Comparison of ENCODE assay signal across 1 cellular context in the genomic region with DNA sequence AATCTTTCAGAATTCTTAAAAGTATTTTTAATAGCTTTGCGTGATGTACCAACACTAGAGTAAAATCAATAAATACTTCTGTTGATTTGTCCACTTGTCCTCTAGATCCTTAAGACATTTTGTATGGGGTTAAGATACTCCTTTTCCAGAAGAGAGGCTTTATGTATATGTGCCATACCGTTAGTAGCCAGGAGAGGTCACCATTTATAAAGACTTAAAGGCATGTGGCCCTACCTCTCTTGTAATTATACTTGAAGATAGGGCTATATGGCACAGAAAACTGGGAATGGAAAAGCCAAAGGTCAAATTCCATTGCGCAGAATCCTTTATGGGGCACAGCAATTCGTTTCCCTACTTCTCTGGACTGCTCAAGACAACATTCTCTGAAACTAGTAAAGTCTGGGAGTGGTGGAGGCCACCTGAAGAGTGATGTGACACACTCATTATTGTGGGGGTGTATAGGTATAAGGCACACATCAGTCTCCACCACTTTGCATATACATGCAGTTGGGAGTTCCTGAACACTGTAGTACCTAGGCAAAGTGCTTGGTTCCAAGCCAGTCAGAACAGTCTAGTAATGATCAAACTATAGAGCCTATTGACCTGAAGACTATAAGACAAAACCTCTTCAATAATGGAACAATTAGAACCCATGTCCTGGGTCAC.
TF ChIP-seq lines count a peak whose summit lies in the region.

No MANE protein-coding gene starts in this region.

TF ChIP-seq in GM12878, 131 proteins besides CTCF, POLR2A, EP300 and RAD21 (continued from another document):
- TF ChIP-seq, protein P1, sequence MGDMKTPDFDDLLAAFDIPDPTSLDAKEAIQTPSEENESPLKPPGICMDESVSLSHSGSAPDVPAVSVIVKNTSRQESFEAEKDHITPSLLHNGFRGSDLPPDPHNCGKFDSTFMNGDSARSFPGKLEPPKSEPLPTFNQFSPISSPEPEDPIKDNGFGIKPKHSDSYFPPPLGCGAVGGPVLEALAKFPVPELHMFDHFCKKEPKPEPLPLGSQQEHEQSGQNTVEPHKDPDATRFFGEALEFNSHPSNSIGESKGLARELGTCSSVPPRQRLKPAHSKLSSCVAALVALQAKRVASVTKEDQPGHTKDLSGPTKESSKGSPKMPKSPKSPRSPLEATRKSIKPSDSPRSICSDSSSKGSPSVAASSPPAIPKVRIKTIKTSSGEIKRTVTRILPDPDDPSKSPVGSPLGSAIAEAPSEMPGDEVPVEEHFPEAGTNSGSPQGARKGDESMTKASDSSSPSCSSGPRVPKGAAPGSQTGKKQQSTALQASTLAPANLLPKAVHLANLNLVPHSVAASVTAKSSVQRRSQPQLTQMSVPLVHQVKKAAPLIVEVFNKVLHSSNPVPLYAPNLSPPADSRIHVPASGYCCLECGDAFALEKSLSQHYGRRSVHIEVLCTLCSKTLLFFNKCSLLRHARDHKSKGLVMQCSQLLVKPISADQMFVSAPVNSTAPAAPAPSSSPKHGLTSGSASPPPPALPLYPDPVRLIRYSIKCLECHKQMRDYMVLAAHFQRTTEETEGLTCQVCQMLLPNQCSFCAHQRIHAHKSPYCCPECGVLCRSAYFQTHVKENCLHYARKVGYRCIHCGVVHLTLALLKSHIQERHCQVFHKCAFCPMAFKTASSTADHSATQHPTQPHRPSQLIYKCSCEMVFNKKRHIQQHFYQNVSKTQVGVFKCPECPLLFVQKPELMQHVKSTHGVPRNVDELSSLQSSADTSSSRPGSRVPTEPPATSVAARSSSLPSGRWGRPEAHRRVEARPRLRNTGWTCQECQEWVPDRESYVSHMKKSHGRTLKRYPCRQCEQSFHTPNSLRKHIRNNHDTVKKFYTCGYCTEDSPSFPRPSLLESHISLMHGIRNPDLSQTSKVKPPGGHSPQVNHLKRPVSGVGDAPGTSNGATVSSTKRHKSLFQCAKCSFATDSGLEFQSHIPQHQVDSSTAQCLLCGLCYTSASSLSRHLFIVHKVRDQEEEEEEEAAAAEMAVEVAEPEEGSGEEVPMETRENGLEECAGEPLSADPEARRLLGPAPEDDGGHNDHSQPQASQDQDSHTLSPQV (IDR thresholded peaks at IDR 0.05), result no peak
- 0 out of 2 replicates have a peak, but pooled peaks have one; percentile 8 for TF ChIP-seq ZNF217 (IDR thresholded peaks at IDR 0.05)
- 0 out of 3 replicates have a peak, but pooled peaks have one; percentile 20 for TF ChIP-seq POU2F2 (IDR thresholded peaks at IDR 0.05; ENCODE audit: borderline replicate concordance, low read depth, low read length)
- no peak for TF ChIP-seq RFX5 (IDR thresholded peaks at IDR 0.05; ENCODE audit: low read depth, low read length)
